ENCODE assay signal across 8 cellular contexts in genomic region chr1:37479255-37480124, GRCh38. TPM values are rescaled to one million over a fixed set of nuclear protein-coding genes. Genes with fewer than 3 reads are reported as not detected.
A peak's percentile ranks its signal among the peaks of the same experiment; 100 is the strongest.
DNase-seq lines count a peak whose midpoint lies in the region; ATAC-seq, FAIRE-seq and TF ChIP-seq lines count a peak whose summit lies in the region.

No MANE protein-coding gene starts in this region.

- no peak for TF ChIP-seq RAD21 in SK-N-SH (IDR thresholded peaks at IDR 0.05; ENCODE audit: low read length)

- H3K4me2 ChIP-seq in SK-N-SH: peak overlapping the region; percentile 96

- H3K9me3 ChIP-seq in SK-N-SH: no peaks in the 10 kb centered on the region
- no peaks in the 10 kb centered on the region for H3K9me3 ChIP-seq in small intestine (ENCODE audit: control insufficient read depth, low read depth)

- POLR2A ChIA-PET in SK-N-SH (lab: Yijun Ruan, JAX): no interaction called here

- H3K27me3 ChIP-seq in SK-N-SH (ENCODE audit: insufficient read depth) (no peaks in the 10 kb centered on the region), small intestine (ENCODE audit: control insufficient read depth in 2 of 2, insufficient read depth in 2 of 2, low read length in 2 of 2) (no peaks in the 10 kb centered on the region)

- ATAC-seq in HG03442 (IDR thresholded peaks at IDR 0.05; ENCODE audit: unreplicated experiment): peak; percentile 44
- ATAC-seq in left ventricle myocardium superior: peak; percentile 48
- ATAC-seq in HG03469 (IDR thresholded peaks at IDR 0.05; ENCODE audit: unreplicated experiment): no peak

- H3K4me3 ChIP-seq in SK-N-SH (ENCODE audit: low read depth in 2 of 2, low read length in 1 of 2) (peak overlapping the region; percentile 17 to 51; a peak in 2 of 4 replicates), small intestine (ENCODE audit: low read depth in 1 of 2, low read length in 2 of 2) (peak overlapping the region; percentile 22 to 71)

- 30% methylated on average over 21 of the region's 22 CpGs for WGBS in SK-N-SH (ENCODE audit: low lambda C conversion rate)
- WGBS in small intestine, 3 donors: 1 to 15% (median 4%) methylated on average over 22 of the region's 22 CpGs

- peaks cover 13% of the 10 kb centered on the region for H3F3A ChIP-seq in SK-N-SH (replicated peaks; ENCODE audit: insufficient read depth)

- CTCF ChIA-PET in SK-N-SH (lab: Yijun Ruan, JAX): interaction anchor here (1.2 to 18.1 kb wide), 4 partner anchors 7 to 30 kb away, joined by 3 to 170 read pairs (median 64); no protein-coding TSS in a partner anchor

- no peak for TF ChIP-seq EP300 in SK-N-SH (IDR thresholded peaks at IDR 0.05; ENCODE audit: borderline replicate concordance in 1 of 2, low read depth in 1 of 2, low read length in 1 of 2)

- H3K9ac ChIP-seq in SK-N-SH: peak overlapping the region; percentile 60

- in situ Hi-C loops in GM13977 (cut with MboI; ENCODE audit: low pct_unique_long_range_greater_than_20kb, low sequenced_read_pairs, unreplicated experiment): no loop called here

- H3K79me2 ChIP-seq in SK-N-SH (ENCODE audit: insufficient read depth): peaks cover 68% of the 10 kb centered on the region

- no peak for TF ChIP-seq CTCF in GM13977 (IDR thresholded peaks at IDR 0.05; ENCODE audit: extremely low read depth, insufficient read depth, missing control alignments)
- no peak for TF ChIP-seq CTCF in SK-N-SH (IDR thresholded peaks at IDR 0.05)

- peak overlapping the region; percentile 20 for H2AFZ ChIP-seq in SK-N-SH (ENCODE audit: low read depth)

- DNase-seq in GM13977 (ENCODE audit: low spot score): peak; percentile 92
- peak; percentile 32 for DNase-seq in SK-N-SH
- peak; percentile 93 for DNase-seq in activated naive CD4-positive, alpha-beta T cell treated with anti-CD3 and anti-CD28 coated beads, Interleukin-2, amount 50 U/mL, for 16 hours
- peak; percentile 84 for DNase-seq in left ventricle myocardium superior
- peak; percentile 99 for DNase-seq in small intestine
- DNase-seq in superior temporal gyrus (ENCODE audit: extremely low spot score): no peak

- H3K27ac ChIP-seq in SK-N-SH (ENCODE audit: low read depth in 2 of 2, low read length in 1 of 2) (peak overlapping the region; percentile 22 to 56; a peak in 3 of 4 replicates), small intestine (ENCODE audit: low read depth in 1 of 2, low read length in 1 of 2) (peak overlapping the region; percentile 97 to 99)

- H3K9me2 ChIP-seq in SK-N-SH: no peaks in the 10 kb centered on the region

- intact Hi-C loops in left ventricle myocardium superior (cut with micrococcal nuclease): no loop called here

- H3K4me1 ChIP-seq in SK-N-SH (ENCODE audit: control insufficient read depth in 1 of 2, insufficient read depth in 2 of 2, low read depth in 1 of 2, low read length in 1 of 2) (peaks cover 44 to 50% of the 10 kb centered on the region in 2 experiments), small intestine (ENCODE audit: control insufficient read depth in 2 of 2, insufficient read depth in 1 of 2, low read depth in 1 of 2, low read length in 1 of 2) (peaks cover 5 to 11% of the 10 kb centered on the region in 2 donors)

- peaks cover 12 to 55% of the 10 kb centered on the region in 2 experiments for H3K36me3 ChIP-seq in SK-N-SH (replicated peaks in 1 of 2; ENCODE audit: control insufficient read depth in 1 of 2, insufficient read depth in 2 of 2, low read length in 1 of 2)
- peaks cover 31 to 35% of the 10 kb centered on the region in 2 donors for H3K36me3 ChIP-seq in small intestine (ENCODE audit: control insufficient read depth in 2 of 2, insufficient read depth in 2 of 2, low read length in 2 of 2)

- no peaks in the 10 kb centered on the region for H4K20me1 ChIP-seq in SK-N-SH (ENCODE audit: insufficient read depth)

- no peak for FAIRE-seq in small intestine (lab: Jason Lieb, UNC)

TF ChIP-seq in SK-N-SH, 30 proteins besides CTCF, POLR2A, EP300 and RAD21 (continues in another document):
- TF ChIP-seq GABPA (IDR thresholded peaks at IDR 0.05; ENCODE audit: low read depth) (no peak), MXI1 (IDR thresholded peaks at IDR 0.05; ENCODE audit: low read depth, low read length) (no peak), FOXJ3 (CRISPR knock-in tag; IDR thresholded peaks at IDR 0.05) (no peak), RFX5 (IDR thresholded peaks at IDR 0.05; ENCODE audit: low read length) (no peak), RXRA (IDR thresholded peaks at IDR 0.05; ENCODE audit: borderline replicate concordance, low read depth) (no peak), PBX3 (IDR thresholded peaks at IDR 0.05) (no peak), ELF1 (IDR thresholded peaks at IDR 0.05) (no peak), POLR2AphosphoS5 (IDR thresholded peaks at IDR 0.05; ENCODE audit: low read depth, low read length) (0 out of 2 replicates have a peak, but pooled peaks have one; percentile 23), CHD2 (IDR thresholded peaks at IDR 0.05; ENCODE audit: low read length, partially characterized antibody) (no peak), FOXM1 (IDR thresholded peaks at IDR 0.05; ENCODE audit: low read depth) (no peak), MAX (IDR thresholded peaks at IDR 0.05; ENCODE audit: low read depth) (peak; percentile 85), SIN3A (IDR thresholded peaks at IDR 0.05; ENCODE audit: borderline replicate concordance, low read depth, low read length) (0 out of 2 replicates have a peak, but pooled peaks have one; percentile 28), TEAD4 (IDR thresholded peaks at IDR 0.05; ENCODE audit: borderline replicate concordance, insufficient read depth) (no peak), NRF1 (IDR thresholded peaks at IDR 0.05; ENCODE audit: low read depth, low read length) (no peak), EZH2phosphoT487 (IDR thresholded peaks at IDR 0.05; ENCODE audit: borderline replicate concordance, low read depth) (no peak), SMC3 (IDR thresholded peaks at IDR 0.05; ENCODE audit: low read depth, low read length) (no peak), YY1 (IDR thresholded peaks at IDR 0.05; ENCODE audit: low read depth) (no peak), TCF12 (IDR thresholded peaks at IDR 0.05) (peak; percentile 76), FOSL2 (IDR thresholded peaks at IDR 0.05; ENCODE audit: borderline replicate concordance, low read depth) (peak; percentile 75), RCOR1 (IDR thresholded peaks at IDR 0.05; ENCODE audit: low read length) (no peak), GATA2 (CRISPR knock-in tag; IDR thresholded peaks at IDR 0.05) (no peak), TAF1 (IDR thresholded peaks at IDR 0.05; ENCODE audit: borderline replicate concordance, low read depth, low read length) (peak; percentile 49; the same call in 1 of the 2 replicates)
- TF ChIP-seq, protein P1, sequence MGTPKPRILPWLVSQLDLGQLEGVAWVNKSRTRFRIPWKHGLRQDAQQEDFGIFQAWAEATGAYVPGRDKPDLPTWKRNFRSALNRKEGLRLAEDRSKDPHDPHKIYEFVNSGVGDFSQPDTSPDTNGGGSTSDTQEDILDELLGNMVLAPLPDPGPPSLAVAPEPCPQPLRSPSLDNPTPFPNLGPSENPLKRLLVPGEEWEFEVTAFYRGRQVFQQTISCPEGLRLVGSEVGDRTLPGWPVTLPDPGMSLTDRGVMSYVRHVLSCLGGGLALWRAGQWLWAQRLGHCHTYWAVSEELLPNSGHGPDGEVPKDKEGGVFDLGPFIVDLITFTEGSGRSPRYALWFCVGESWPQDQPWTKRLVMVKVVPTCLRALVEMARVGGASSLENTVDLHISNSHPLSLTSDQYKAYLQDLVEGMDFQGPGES (IDR thresholded peaks at IDR 0.05; ENCODE audit: low read depth, low read length): no peak
- TF ChIP-seq, protein P2, sequence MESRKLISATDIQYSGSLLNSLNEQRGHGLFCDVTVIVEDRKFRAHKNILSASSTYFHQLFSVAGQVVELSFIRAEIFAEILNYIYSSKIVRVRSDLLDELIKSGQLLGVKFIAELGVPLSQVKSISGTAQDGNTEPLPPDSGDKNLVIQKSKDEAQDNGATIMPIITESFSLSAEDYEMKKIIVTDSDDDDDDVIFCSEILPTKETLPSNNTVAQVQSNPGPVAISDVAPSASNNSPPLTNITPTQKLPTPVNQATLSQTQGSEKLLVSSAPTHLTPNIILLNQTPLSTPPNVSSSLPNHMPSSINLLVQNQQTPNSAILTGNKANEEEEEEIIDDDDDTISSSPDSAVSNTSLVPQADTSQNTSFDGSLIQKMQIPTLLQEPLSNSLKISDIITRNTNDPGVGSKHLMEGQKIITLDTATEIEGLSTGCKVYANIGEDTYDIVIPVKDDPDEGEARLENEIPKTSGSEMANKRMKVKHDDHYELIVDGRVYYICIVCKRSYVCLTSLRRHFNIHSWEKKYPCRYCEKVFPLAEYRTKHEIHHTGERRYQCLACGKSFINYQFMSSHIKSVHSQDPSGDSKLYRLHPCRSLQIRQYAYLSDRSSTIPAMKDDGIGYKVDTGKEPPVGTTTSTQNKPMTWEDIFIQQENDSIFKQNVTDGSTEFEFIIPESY (IDR thresholded peaks at IDR 0.05; ENCODE audit: borderline replicate concordance, low read depth): peak; percentile 87; the same call in 1 of the 2 replicates

RNA-seq across cellular contexts. Expression of gene ZC3H12A, which starts 5.1 kb away (rescaled TPM):
- polyA plus RNA-seq in SK-N-SH (2012; rRNA removed): 7.4 and 8.9 TPM in 2 replicates
- 3.4 and 4.3 TPM in 2 replicates for polyA plus RNA-seq in SK-N-SH (2012; cell fraction: cytosol; rRNA removed)
- 24.6 and 24.8 TPM in 2 replicates for polyA plus RNA-seq in SK-N-SH (2012; cell fraction: nucleus; rRNA removed)
- 4.3 TPM for total RNA-seq in left ventricle myocardium superior
- polyA plus RNA-seq in small intestine: 10 to 100 TPM; 12.4 to 24.6 (median 16.8) TPM

RNA-seq across cellular contexts. Expression of gene MEAF6, which starts 35.1 kb away (rescaled TPM):
- 47.2 and 60.5 TPM in 2 replicates for polyA plus RNA-seq in SK-N-SH (2012; rRNA removed)
- polyA plus RNA-seq in SK-N-SH (2012; cell fraction: cytosol; rRNA removed): 69.0 and 74.2 TPM in 2 replicates
- polyA plus RNA-seq in SK-N-SH (2012; cell fraction: nucleus; rRNA removed): 25.1 and 39.1 TPM in 2 replicates
- total RNA-seq in left ventricle myocardium superior: 35.7 TPM
- 10 to 100 TPM; 41.9 to 50.3 (median 47.5) TPM for polyA plus RNA-seq in small intestine
